Comparison of ENCODE assay signal across 10 cellular contexts in genomic region chr20:46087161-46087560, GRCh38. TPM values are rescaled to one million over a fixed set of nuclear protein-coding genes. Genes with fewer than 3 reads are reported as not detected.
DNase-seq lines count a peak whose midpoint lies in the region; ATAC-seq and TF ChIP-seq lines count a peak whose summit lies in the region.
"Had no signal": no experiment of that assay in that cellular context is flagged by ENCODE, and none has a peak within 500 bp of the region (broad histone marks: within the 10 kb centered on the region; RNA-seq: fewer than 3 reads in every experiment).

No MANE protein-coding gene starts in this region.

- DNase-seq in COR-L47 (lab: John Stamatoyannopoulos, UW): peak; percentile 10
- DNase-seq in body of pancreas: no peak
- no peak for DNase-seq in natural killer cell treated with Interleukin-12 subunit alpha and Interleukin-12 subunit beta and Interleukin-15 and Interleukin-18, amount 100 ng/mL, for 72 hours (ENCODE audit: low spot score)
- DNase-seq in NCI-H2081 treated with DMSO at 0.1 percent for 48 hours (lab: John Stamatoyannopoulos, UW): no peak
- no peak for DNase-seq in anterior cingulate cortex (lab: John Stamatoyannopoulos, UW)
- DNase-seq in WERI-Rb-1: no peak

- 45 to 54% methylated on average over 8 of the region's 8 CpGs for whole genome bisulfite sequencing in body of pancreas, 2 donors

- H3K36me3 ChIP-seq in body of pancreas (replicated peaks in 1 of 2; ENCODE audit: insufficient read depth in 1 of 2, low read depth in 2 of 2): no peaks in the 10 kb centered on the region
- H3K36me3 ChIP-seq in WERI-Rb-1: peaks cover 19% of the 10 kb centered on the region

- H3K27ac ChIP-seq in body of pancreas (no peak overlapping the region), WERI-Rb-1 (no peak overlapping the region)
- H3K27ac ChIP-seq: epithelial cell of prostate, SJSA1 had no signal

- H3K27ac Mint-ChIP-seq in natural killer cell treated with Interleukin-12 subunit alpha and Interleukin-12 subunit beta and Interleukin-15 and Interleukin-18, amount 100 ng/mL, for 72 hours: no peak overlapping the region

- intact Hi-C loops in body of pancreas (cut with DNase I): no loop called here

- H3K27me3 ChIP-seq in body of pancreas (no peaks in the 10 kb centered on the region), WERI-Rb-1 (ENCODE audit: insufficient read depth, low read depth, severe bottlenecking) (no peaks in the 10 kb centered on the region)
- H3K27me3 ChIP-seq: SJSA1 had no signal

- H3K4me1 Mint-ChIP-seq in natural killer cell treated with Interleukin-12 subunit alpha and Interleukin-12 subunit beta and Interleukin-15 and Interleukin-18, amount 100 ng/mL, for 72 hours (ENCODE audit: low read depth in 2 of 2): peaks cover 43 to 52% of the 10 kb centered on the region in 2 donors

- H3K4me3 Mint-ChIP-seq in natural killer cell treated with Interleukin-12 subunit alpha and Interleukin-12 subunit beta and Interleukin-15 and Interleukin-18, amount 100 ng/mL, for 72 hours: peak overlapping the region; percentile 93

- TF ChIP-seq POLR2A in body of pancreas (IDR thresholded peaks at IDR 0.05): no peak

- TF ChIP-seq CTCF in LNCAP (IDR thresholded peaks at IDR 0.05): peak; percentile 64
- TF ChIP-seq CTCF in body of pancreas (IDR thresholded peaks at IDR 0.05): peak in 6 of 7 experiments; percentile 20 to 46 (median 43)
- TF ChIP-seq CTCF in WERI-Rb-1 (IDR thresholded peaks at IDR 0.05; ENCODE audit: low read depth, low read length): no peak

- H3K27me3 Mint-ChIP-seq in natural killer cell treated with Interleukin-12 subunit alpha and Interleukin-12 subunit beta and Interleukin-15 and Interleukin-18, amount 100 ng/mL, for 72 hours: no peaks in the 10 kb centered on the region

- H3K9me3 ChIP-seq in body of pancreas: no peaks in the 10 kb centered on the region
- H3K9me3 ChIP-seq in WERI-Rb-1 (ENCODE audit: severe bottlenecking): no peaks in the 10 kb centered on the region
- H3K9me3 ChIP-seq: SJSA1 had no signal

- H3K36me3 Mint-ChIP-seq in natural killer cell treated with Interleukin-12 subunit alpha and Interleukin-12 subunit beta and Interleukin-15 and Interleukin-18, amount 100 ng/mL, for 72 hours: no peaks in the 10 kb centered on the region

- peaks cover 58% of the 10 kb centered on the region for H3K4me1 ChIP-seq in body of pancreas

- ATAC-seq in body of pancreas (no peak), HG03108 (IDR thresholded peaks at IDR 0.05; ENCODE audit: unreplicated experiment) (no peak)
- ATAC-seq in natural killer cell treated with Interleukin-12 subunit alpha and Interleukin-12 subunit beta and Interleukin-15 and Interleukin-18, amount 100 ng/mL, for 72 hours: no peak

- H3K9me3 Mint-ChIP-seq in natural killer cell treated with Interleukin-12 subunit alpha and Interleukin-12 subunit beta and Interleukin-15 and Interleukin-18, amount 100 ng/mL, for 72 hours: no peaks in the 10 kb centered on the region

- H3K4me3 ChIP-seq in body of pancreas (no peak overlapping the region), WERI-Rb-1 (ENCODE audit: low read depth, low read length) (no peak overlapping the region)
- H3K4me3 ChIP-seq: SJSA1 had no signal

RNA-seq across cellular contexts. Expression of gene NCOA5, which starts 2.6 kb away (rescaled TPM):
- 10 to 100 TPM; 11.9 to 13.7 TPM for total RNA-seq in body of pancreas
- total RNA-seq in natural killer cell treated with Interleukin-12 subunit alpha and Interleukin-12 subunit beta and Interleukin-15 and Interleukin-18, amount 100 ng/mL, for 72 hours: 10 to 100 TPM; 33.9 to 34.2 TPM

RNA-seq across cellular contexts. Expression of gene CD40, which starts 31.0 kb away (rescaled TPM):
- total RNA-seq in body of pancreas: 10 to 100 TPM in 1 of 2 donors, 1 to 10 TPM in 1; 8.9 to 14.5 TPM
- total RNA-seq in natural killer cell treated with Interleukin-12 subunit alpha and Interleukin-12 subunit beta and Interleukin-15 and Interleukin-18, amount 100 ng/mL, for 72 hours: 10 to 100 TPM in 1 of 2 donors, 1 to 10 TPM in 1; 6.7 to 32.7 TPM

RNA-seq across cellular contexts. Expression of gene SLC12A5, which starts 58.1 kb away (rescaled TPM):
- not detected for total RNA-seq in body of pancreas
- total RNA-seq in natural killer cell treated with Interleukin-12 subunit alpha and Interleukin-12 subunit beta and Interleukin-15 and Interleukin-18, amount 100 ng/mL, for 72 hours: not detected
- total RNA-seq: SJSA1 had no signal
